16 cellular contexts compared by ENCODE assay signal in the genomic region with DNA sequence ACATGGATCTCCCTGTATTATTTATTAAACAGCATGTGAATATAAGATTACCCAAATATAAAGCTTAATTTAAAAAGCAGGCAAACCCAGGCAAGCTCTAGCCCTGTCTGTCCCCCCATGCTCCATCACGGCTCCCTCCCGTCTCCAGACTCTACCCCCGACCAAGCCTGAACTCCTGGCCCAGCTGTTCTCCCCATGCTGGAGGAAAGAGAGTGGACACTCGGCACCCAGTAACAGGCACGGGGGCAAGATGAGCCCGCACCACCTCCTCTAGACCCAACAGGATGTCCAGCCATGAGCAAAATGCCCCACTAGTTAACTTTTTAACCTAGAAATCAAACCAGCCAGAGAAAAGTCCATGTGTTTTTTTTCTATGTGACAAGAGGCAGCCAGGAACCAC. TPM values are rescaled to one million over a fixed set of nuclear protein-coding genes. Genes with fewer than 3 reads are reported as not detected.
DNase-seq lines count a peak whose midpoint lies in the region; ATAC-seq and TF ChIP-seq lines count a peak whose summit lies in the region.
"Had no signal": no experiment of that assay in that cellular context is flagged by ENCODE, and none has a peak within 500 bp of the region (broad histone marks: within the 10 kb centered on the region; RNA-seq: fewer than 3 reads in every experiment).

No MANE protein-coding gene starts in this region.

- no peak overlapping the region for H3K4me3 ChIP-seq in left ventricle myocardium inferior
- no peak overlapping the region for H3K4me3 ChIP-seq in transverse colon
- H3K4me3 ChIP-seq: K562 had no signal

- H3K27me3 Mint-ChIP-seq in T-cell: no peaks in the 10 kb centered on the region

- intact Hi-C loops in Right ventricle myocardium inferior (cut with DNase I) (no loop called here), left ventricle myocardium inferior (cut with micrococcal nuclease) (no loop called here), left colon (cut with DNase I, micrococcal nuclease) (no loop called here), transverse colon (cut with DNase I; ENCODE audit: low total_unique reads) (no loop called here)

- H3K27me3 ChIP-seq in left ventricle myocardium inferior (ENCODE audit: low read depth) (no peaks in the 10 kb centered on the region), transverse colon (no peaks in the 10 kb centered on the region)

- H3K9me3 ChIP-seq in left ventricle myocardium inferior (replicated peaks): peaks cover 48% of the 10 kb centered on the region
- H3K9me3 ChIP-seq in transverse colon: peaks cover 23 to 24% of the 10 kb centered on the region in 2 donors

- 99 to 100% methylated on average over 3 to 6 of the region's 6 CpGs for WGBS in transverse colon (ENCODE audit: low coverage in 1 of 2), 2 donors

- peak; percentile 33 for DNase-seq in Right ventricle myocardium inferior (ENCODE audit: missing footprints)
- no peak for DNase-seq in left ventricle myocardium inferior
- no peak for DNase-seq in RWPE1 (ENCODE audit: low spot score)
- DNase-seq in left colon: peak; percentile 1 to 14
- peak; percentile 1 for DNase-seq in transverse colon
- no peak for DNase-seq in OCI-M2 (lab: John Stamatoyannopoulos, UW; ENCODE audit: unreplicated experiment)
- DNase-seq in T-cell: no peak
- DNase-seq in HCEC 1CT: no peak
- DNase-seq: AML-193, Calu3, NCI-H146, NCI-H2081 treated with DMSO at 0.1 percent for 48 hours, NCI-H2227 treated with DMSO at 0.1 percent for 48 hours, NCI-H526 treated with DMSO at 0.1 percent for 48 hours had no signal

- H3K4me1 Mint-ChIP-seq in T-cell: peaks cover 0 to 3% (median 0%) of the 10 kb centered on the region in 3 donors

- no peak for ATAC-seq in Right ventricle myocardium inferior
- no peak for ATAC-seq in left colon
- no peak for ATAC-seq in T-cell (replicated peaks in 1 of 4)
- ATAC-seq: HCT116, K562 had no signal

- H3K36me3 ChIP-seq in left ventricle myocardium inferior (peaks cover 15% of the 10 kb centered on the region), transverse colon (peaks cover 0 to 14% (median 0%) of the 10 kb centered on the region in 4 donors)

- in situ Hi-C loops in transverse colon (cut with MboI; ENCODE audit: low pct_ligation_motif_present in 1 of 4, low pct_unique_long_range_greater_than_20kb in 1 of 4, low sequenced_read_pairs in 3 of 4): no loop called here

- H3K9me3 Mint-ChIP-seq in T-cell: peaks cover 20 to 37% (median 26%) of the 10 kb centered on the region in 3 donors

- TF ChIP-seq CTCF in left ventricle myocardium inferior (IDR thresholded peaks at IDR 0.05; ENCODE audit: borderline replicate concordance): no peak
- TF ChIP-seq CTCF in RWPE1 (conservative IDR thresholded peaks at IDR 0.05; ENCODE audit: low read depth): no peak
- TF ChIP-seq CTCF in transverse colon (IDR thresholded peaks at IDR 0.05): no peak

- POLR2A ChIA-PET in RWPE1 (lab: Yijun Ruan, JAX; ENCODE audit: low non-redundant PET) (no interaction called here), T-cell (lab: Charles Lee) (no interaction called here)

- no peak for TF ChIP-seq POLR2A in transverse colon (IDR thresholded peaks at IDR 0.05)

- TF ChIP-seq EP300 in transverse colon (IDR thresholded peaks at IDR 0.05; ENCODE audit: low read depth): no peak

- no peak overlapping the region for H3K4me3 Mint-ChIP-seq in T-cell

- CTCF ChIA-PET in RWPE1 (lab: Yijun Ruan, JAX) (no interaction called here), T-cell (lab: Charles Lee) (no interaction called here)

- H3K4me1 ChIP-seq in left ventricle myocardium inferior: peaks cover 10% of the 10 kb centered on the region
- H3K4me1 ChIP-seq in transverse colon: peaks cover 0 to 10% (median 7%) of the 10 kb centered on the region in 4 donors

- no peak overlapping the region for H3K27ac ChIP-seq in left ventricle myocardium inferior (replicated peaks)
- peak overlapping the region; percentile 22; the same call in 1 of the 2 replicates for H3K27ac ChIP-seq in RWPE1
- no peak overlapping the region for H3K27ac ChIP-seq in transverse colon

- H3K36me3 Mint-ChIP-seq in T-cell: peaks cover 55% of the 10 kb centered on the region

- H3K27ac Mint-ChIP-seq in T-cell: no peak overlapping the region

RNA-seq across cellular contexts. Expression of a gene that starts 19.3 kb away (rescaled TPM):
- 8.2 TPM for total RNA-seq in Right ventricle myocardium inferior
- total RNA-seq in left ventricle myocardium inferior: 4.9 TPM
- total RNA-seq in left colon: 10 to 100 TPM; 18.2 to 18.9 TPM
- 10 to 100 TPM in 3 of 4 donors, 1 to 10 TPM in 1; 8.3 to 24.1 (median 17.3) TPM for total RNA-seq in transverse colon
- 10 to 100 TPM; 10.4 to 19.2 (median 16.4) TPM for total RNA-seq in T-cell

Comparison
In these comparisons a context has a peak if more than half of its experiments do, and no peak if none do; other contexts are left out.
1. DNase-seq: peak in Right ventricle myocardium inferior (single experiment), left colon (2 of 2) and transverse colon (single experiment); none in left ventricle myocardium inferior (single experiment), RWPE1 (single experiment), OCI-M2 (single experiment), T-cell (0 of 34) and HCEC 1CT (single experiment).